ENCODE assay signal across 21 cellular contexts in the genomic region with DNA sequence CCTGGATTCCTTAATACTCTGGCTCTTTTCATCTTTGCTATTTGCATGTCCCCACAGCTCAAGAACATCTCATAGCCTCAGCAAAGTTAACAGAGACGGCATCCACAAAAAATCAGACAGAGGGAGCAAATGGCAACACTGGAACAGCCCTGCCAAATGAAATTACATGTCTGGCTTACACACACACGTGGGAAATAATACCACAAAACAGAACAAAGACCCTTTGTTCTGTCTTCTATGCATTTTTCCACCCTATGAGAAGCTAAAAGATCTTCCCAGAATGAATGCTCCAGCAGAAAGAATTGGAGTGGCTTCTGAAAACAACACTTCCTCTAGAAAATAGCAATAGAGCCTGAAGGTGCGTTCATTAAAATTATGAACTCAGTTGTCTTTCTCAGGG.
A peak's percentile ranks its signal among the peaks of the same experiment; 100 is the strongest.
DNase-seq lines count a peak whose midpoint lies in the region; ATAC-seq, FAIRE-seq and TF ChIP-seq lines count a peak whose summit lies in the region.
"Had no signal": no experiment of that assay in that cellular context is flagged by ENCODE, and none has a peak within 500 bp of the region (broad histone marks: within the 10 kb centered on the region; RNA-seq: fewer than 3 reads in every experiment).

No MANE protein-coding gene starts in this region.

- no TSS peak for BruUV-seq in HepG2 (replicated peaks; lab: Mats Ljungman, UMichigan)

- no peak for ATAC-seq in HepG2
- ATAC-seq in right lobe of liver, result no peak
- no peak for ATAC-seq in HG03135 (IDR thresholded peaks at IDR 0.05; ENCODE audit: unreplicated experiment)
- ATAC-seq in HG03342 (IDR thresholded peaks at IDR 0.05; ENCODE audit: unreplicated experiment), result no peak
- ATAC-seq: GM12878, Right ventricle myocardium inferior had no signal

- CTCF ChIA-PET in HepG2 (lab: Yijun Ruan, JAX; ENCODE audit: low intra/inter-chr PET ratio, low total read pairs), result no interaction called here

- no peak overlapping the region for H3K9ac ChIP-seq in HepG2 (ENCODE audit: insufficient read depth, low read depth, low read length)
- H3K9ac ChIP-seq: BLaER1, KMS-11 had no signal

- intact Hi-C loops in HepG2 (cut with micrococcal nuclease; ENCODE audit: unreplicated experiment), result no loop called here
- intact Hi-C loops in right lobe of liver (cut with DNase I), result no loop called here
- intact Hi-C loops in dorsolateral prefrontal cortex (cut with DNase I), result loop anchor here (10.0 kb wide), 2 partner anchors 49 to 81 kb away; no protein-coding TSS in a partner anchor

- no peak overlapping the region for H3K4me2 ChIP-seq in HepG2 (ENCODE audit: low read depth, low read length)
- H3K4me2 ChIP-seq: BLaER1, KMS-11 had no signal

- TF ChIP-seq EP300 in HepG2 (IDR thresholded peaks at IDR 0.05; ENCODE audit: low read depth in 2 of 2, low read length in 2 of 2) (no peak), HepG2 (CRISPR knock-in tag; IDR thresholded peaks at IDR 0.05; ENCODE audit: borderline replicate concordance) (no peak)

- H3K4me1 ChIP-seq in HepG2 (ENCODE audit: insufficient read depth, low read length), result peaks cover 28% of the 10 kb centered on the region
- peaks cover 0 to 7% (median 0%) of the 10 kb centered on the region in 4 donors for H3K4me1 ChIP-seq in right lobe of liver
- H3K4me1 ChIP-seq: BLaER1 had no signal

- no peak for TF ChIP-seq CTCF in HepG2 (CRISPR knock-in tag; IDR thresholded peaks at IDR 0.05)
- no peak for TF ChIP-seq CTCF in right lobe of liver (IDR thresholded peaks at IDR 0.05)
- TF ChIP-seq CTCF in dorsolateral prefrontal cortex (IDR thresholded peaks at IDR 0.05 in 54 of 56, conservative IDR thresholded peaks at IDR 0.05 in 2 of 56; ENCODE audit: low read depth in 1 of 56, partially characterized antibody in 56 of 56), result no peak
- no peak for TF ChIP-seq CTCF in GM13977 (IDR thresholded peaks at IDR 0.05; ENCODE audit: extremely low read depth, insufficient read depth, missing control alignments)

- no peak overlapping the region for H2AFZ ChIP-seq in HepG2 (ENCODE audit: low read length)
- H2AFZ ChIP-seq: GM23338 had no signal

- H3K27me3 ChIP-seq in HepG2 (ENCODE audit: control insufficient read depth in 1 of 2, insufficient read depth in 2 of 2, low read length in 2 of 2) (no peaks in the 10 kb centered on the region), right lobe of liver (no peaks in the 10 kb centered on the region), dorsolateral prefrontal cortex (no peaks in the 10 kb centered on the region)
- H3K27me3 ChIP-seq: BLaER1 had no signal

- H3K27ac ChIP-seq in HepG2 (ENCODE audit: extremely low read length, insufficient read depth, low read length) (no peak overlapping the region), right lobe of liver (no peak overlapping the region), dorsolateral prefrontal cortex (peak overlapping the region in 20 of 59 donors; percentile 8 to 73 (median 38))
- H3K27ac ChIP-seq: BLaER1, KMS-11 had no signal

- POLR2A ChIA-PET in HepG2 (lab: Yijun Ruan, JAX), result no interaction called here

- WGBS in HepG2 (ENCODE audit: low lambda C conversion rate), result 74% methylated on average over 3 of the region's 3 CpGs
- WGBS in right lobe of liver (ENCODE audit: insufficient coverage, low coverage, low lambda C conversion rate, missing lambda C conversion rate), result 73% methylated on average over 3 of the region's 3 CpGs

- FAIRE-seq in HepG2 (lab: Jason Lieb, UNC) (no peak), urothelium cell line (lab: Jason Lieb, UNC) (no peak)
- FAIRE-seq: A204.1, GM12878, RCC 7860 had no signal

- H3K79me2 ChIP-seq in HepG2 (ENCODE audit: insufficient read depth, low read length), result no peaks in the 10 kb centered on the region

- no peak for TF ChIP-seq RAD21 in HepG2 (CRISPR knock-in tag; IDR thresholded peaks at IDR 0.05)

- TF ChIP-seq POLR2A in HepG2 (IDR thresholded peaks at IDR 0.05; ENCODE audit: insufficient read depth in 1 of 2, low read depth in 2 of 2, low read length in 2 of 2), result no peak
- TF ChIP-seq POLR2A in right lobe of liver (IDR thresholded peaks at IDR 0.05), result no peak

- in situ Hi-C loops in HepG2 (cut with HindIII; ENCODE audit: extremely low pct_ligation_motif_present, low pct_unique_long_range_greater_than_20kb), result no loop called here
- in situ Hi-C loops in GM13977 (cut with MboI; ENCODE audit: low pct_unique_long_range_greater_than_20kb, low sequenced_read_pairs, unreplicated experiment), result no loop called here

- H3K9me3 ChIP-seq in HepG2 (ENCODE audit: low read length), result no peaks in the 10 kb centered on the region
- H3K9me3 ChIP-seq in right lobe of liver, result no peaks in the 10 kb centered on the region

- no peak overlapping the region for H3K4me3 ChIP-seq in HepG2 (replicated peaks in 1 of 3; ENCODE audit: insufficient read depth in 1 of 3, low read depth in 2 of 3, low read length in 3 of 3)
- H3K4me3 ChIP-seq in right lobe of liver, result no peak overlapping the region
- peak overlapping the region in 36 of 59 donors; percentile 8 to 59 (median 38) for H3K4me3 ChIP-seq in dorsolateral prefrontal cortex
- H3K4me3 ChIP-seq: BLaER1, GM12878, GM23338 had no signal

- no peaks in the 10 kb centered on the region for H4K20me1 ChIP-seq in HepG2 (ENCODE audit: insufficient read depth, low read length)
- H4K20me1 ChIP-seq: BLaER1 had no signal

- DNase-seq in HepG2 (ENCODE audit: low spot score), result peak; percentile 24
- DNase-seq in right lobe of liver, result no peak
- no peak for DNase-seq in dorsolateral prefrontal cortex
- peak; percentile 39 for DNase-seq in medulla oblongata (ENCODE audit: extremely low spot score)
- peak; percentile 42 for DNase-seq in urothelium cell line (ENCODE audit: low spot score)
- no peak for DNase-seq in GM13977 (ENCODE audit: low spot score)
- DNase-seq: CD4-positive, alpha-beta memory T cell; EL; HCEC 1CT; NCI-H1417 treated with DMSO at 0.1 percent for 48 hours; NCI-H1930; NCI-H524 treated with DMSO at 0.1 percent for 48 hours had no signal

- H3K36me3 ChIP-seq in HepG2 (replicated peaks in 1 of 2; ENCODE audit: control insufficient read depth in 1 of 2, insufficient read depth in 2 of 2, low read length in 2 of 2), result no peaks in the 10 kb centered on the region; a peak in 1 of 5 replicates
- no peaks in the 10 kb centered on the region for H3K36me3 ChIP-seq in right lobe of liver
- H3K36me3 ChIP-seq: BLaER1 had no signal

TF ChIP-seq in HepG2, 621 proteins besides CTCF, POLR2A, EP300 and RAD21:
- TF ChIP-seq NFIC (IDR thresholded peaks at IDR 0.05; ENCODE audit: low read length) (no peak), SOX13 (IDR thresholded peaks at IDR 0.05) (no peak), SOX13 (CRISPR knock-in tag; conservative IDR thresholded peaks at IDR 0.05 in 1 of 2, IDR thresholded peaks at IDR 0.05 in 1 of 2) (peak in 1 of 2 experiments; percentile 61; a peak in 1 of 4 replicates), RBM22 (optimal IDR thresholded peaks at IDR 0.05; ENCODE audit: low read length) (no peak)

Comparison
In these comparisons a context has a peak if more than half of its experiments do, and no peak if none do; other contexts are left out.
1. DNase-seq: peak in HepG2 (single experiment), medulla oblongata (single experiment) and urothelium cell line (single experiment); none in right lobe of liver (0 of 3), dorsolateral prefrontal cortex (0 of 10) and GM13977 (single experiment).
2. H3K4me3 ChIP-seq: peak in dorsolateral prefrontal cortex (36 of 59); none in HepG2 (0 of 3) and right lobe of liver (0 of 3).
3. intact Hi-C loops: an anchor here in dorsolateral prefrontal cortex (10.0 kb wide); none called in HepG2 and right lobe of liver.